1 cellular context compared by ENCODE assay signal in the genomic region with DNA sequence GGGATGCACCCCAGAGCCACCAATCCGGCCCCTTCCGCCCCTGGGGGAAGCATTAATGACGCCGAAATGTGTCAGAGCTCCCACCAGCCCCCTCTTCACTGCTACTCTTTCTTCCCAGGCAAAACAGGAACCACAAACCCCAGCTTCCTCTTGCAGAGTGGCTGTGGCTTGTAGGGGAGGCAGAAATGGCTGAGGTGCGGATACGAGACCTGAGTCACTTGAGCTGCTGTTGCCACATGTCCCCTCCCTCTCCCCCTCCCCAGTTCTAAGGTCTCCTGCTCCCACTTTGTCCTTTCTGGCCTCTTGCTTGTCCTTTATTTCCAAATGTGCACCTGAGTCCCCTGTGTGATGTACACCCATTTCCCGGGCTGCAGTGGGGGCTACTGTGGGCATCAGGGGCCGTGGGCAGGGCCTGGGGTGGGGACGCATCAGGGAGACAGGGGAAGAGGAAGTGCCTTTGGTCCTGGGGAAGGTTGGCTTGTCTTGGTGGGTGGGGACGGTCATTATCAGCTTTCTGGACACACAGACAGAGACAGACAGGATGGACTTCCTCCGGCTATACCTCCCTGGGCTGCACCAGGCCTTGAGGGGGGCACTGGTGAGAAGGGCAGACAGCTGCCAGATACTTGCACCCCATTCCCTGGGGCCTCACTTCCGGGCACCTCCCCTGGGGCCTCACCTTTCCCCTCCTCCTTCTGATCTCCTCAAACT.
TF ChIP-seq lines count a peak whose summit lies in the region.

A gene with protein sequence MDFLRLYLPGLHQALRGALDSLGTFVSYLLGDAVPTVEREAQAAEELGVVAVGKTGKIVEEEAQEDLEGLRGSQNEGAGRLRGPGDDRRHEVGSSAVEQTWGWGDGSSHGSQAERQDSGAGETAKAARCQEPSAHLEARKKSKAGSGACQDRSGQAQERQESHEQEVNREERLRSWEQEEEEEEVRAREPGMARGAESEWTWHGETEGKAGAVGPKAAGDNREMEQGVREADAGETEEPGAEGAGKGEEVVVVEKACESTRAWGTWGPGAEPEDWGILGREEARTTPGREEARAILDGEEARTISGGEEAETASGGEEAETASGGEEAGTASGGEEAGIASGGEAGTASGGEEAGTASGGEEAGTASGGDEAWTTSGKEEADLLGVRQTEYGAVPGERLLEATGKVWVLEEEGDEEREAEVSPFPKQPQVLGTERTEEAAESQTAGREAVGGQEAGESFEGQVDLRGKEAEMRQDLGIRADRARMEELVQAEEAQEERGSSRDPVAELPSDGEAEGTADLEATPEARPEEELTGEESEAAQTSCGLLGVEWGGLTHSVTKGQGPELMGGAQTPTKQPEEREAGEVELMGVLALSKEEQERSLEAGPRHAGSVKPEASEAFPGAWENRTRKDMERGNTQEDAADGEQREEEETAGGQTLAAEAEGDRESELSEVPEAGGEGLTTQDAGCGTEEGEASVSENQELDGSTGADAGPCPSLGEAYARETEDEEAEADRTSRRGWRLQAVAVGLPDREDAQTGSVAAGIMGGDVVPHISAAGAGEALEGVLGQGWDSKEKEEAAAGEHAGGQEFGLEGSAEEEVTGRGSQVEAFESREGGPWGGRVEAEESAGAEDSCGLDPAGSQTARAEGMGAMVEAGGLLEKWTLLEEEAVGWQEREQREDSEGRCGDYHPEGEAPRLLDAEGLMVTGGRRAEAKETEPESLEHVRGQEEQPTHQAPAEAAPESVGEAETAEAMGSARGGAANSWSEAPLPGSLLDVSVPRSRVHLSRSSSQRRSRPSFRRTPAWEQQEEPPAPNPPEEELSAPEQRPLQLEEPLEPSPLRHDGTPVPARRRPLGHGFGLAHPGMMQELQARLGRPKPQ (plus strand): TSS at position 503 of the 711 bp plus-strand sequence. CDS start 39 bp downstream, at position 542.

TF ChIP-seq in HepG2, 621 proteins besides CTCF, POLR2A, EP300 and RAD21 (continued from another document):
- TF ChIP-seq BRF2 (CRISPR knock-in tag; IDR thresholded peaks at IDR 0.05) (no peak), TEAD3 (CRISPR knock-in tag; optimal IDR thresholded peaks at IDR 0.05; ENCODE audit: borderline replicate concordance) (no peak), ZNF749 (CRISPR knock-in tag; IDR thresholded peaks at IDR 0.05; ENCODE audit: borderline replicate concordance) (no peak), PLRG1 (conservative IDR thresholded peaks at IDR 0.05) (no peak), ZNF329 (CRISPR knock-in tag; IDR thresholded peaks at IDR 0.05; ENCODE audit: low read depth) (no peak), SMARCE1 (IDR thresholded peaks at IDR 0.05; ENCODE audit: borderline replicate concordance) (no peak), ZBTB34 (CRISPR knock-in tag; IDR thresholded peaks at IDR 0.05) (no peak)
